In the genomic region with DNA sequence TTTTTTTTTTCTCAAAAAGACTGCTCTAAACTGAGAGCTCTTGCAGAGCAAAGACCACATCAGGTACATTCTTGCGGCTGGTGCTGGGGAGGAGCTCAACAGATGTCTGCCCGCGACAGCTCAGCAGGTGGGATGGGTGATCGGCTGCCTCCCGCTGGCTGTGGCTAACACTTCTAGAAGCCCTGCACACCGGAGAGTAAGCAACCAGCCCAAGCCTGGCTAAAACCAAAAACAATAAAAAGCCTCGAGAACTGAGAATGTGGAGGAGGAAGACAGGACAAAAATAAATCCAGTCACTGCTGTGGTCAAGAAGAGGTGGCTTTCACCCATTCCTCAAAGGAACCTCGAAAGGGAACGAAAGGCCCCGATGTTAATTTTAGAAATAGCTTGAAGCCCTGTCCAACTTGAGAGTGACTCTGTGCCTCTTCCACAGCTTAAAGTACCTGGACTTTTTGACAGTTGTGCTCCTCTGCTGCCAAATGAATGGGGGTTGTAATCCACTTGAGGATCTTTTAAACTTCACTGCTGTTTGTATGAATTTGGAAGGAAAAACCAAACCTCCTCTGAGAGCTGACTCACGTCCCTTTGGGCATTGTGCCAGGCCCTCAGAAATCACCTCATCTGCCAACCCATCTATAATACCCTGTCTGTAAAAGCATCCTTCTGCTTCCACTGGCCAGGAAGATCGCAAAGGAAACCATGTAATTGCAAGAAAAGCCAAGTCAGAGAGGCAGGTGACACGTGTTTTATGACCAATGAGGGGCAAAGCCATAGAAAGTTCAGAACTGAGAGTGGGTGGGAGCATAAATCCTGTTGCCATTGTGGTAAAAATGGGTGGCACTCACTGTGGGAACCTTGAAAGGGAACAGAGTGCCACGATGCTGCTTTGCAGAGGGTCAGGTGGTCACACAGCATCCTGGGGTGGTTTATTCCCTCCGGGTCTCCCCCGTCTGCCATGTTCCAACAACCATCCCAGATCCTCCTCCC, we compare ENCODE assay signal across 1 cellular context.
TF ChIP-seq lines count a peak whose summit lies in the region.

No MANE protein-coding gene starts in this region.

TF ChIP-seq in HepG2, 621 proteins besides CTCF, POLR2A, EP300 and RAD21:
- TF ChIP-seq MTF2 (CRISPR knock-in tag; IDR thresholded peaks at IDR 0.05; ENCODE audit: borderline replicate concordance) (no peak), ZNF124 (CRISPR knock-in tag; IDR thresholded peaks at IDR 0.05) (no peak), EHMT2 (IDR thresholded peaks at IDR 0.05; ENCODE audit: borderline replicate concordance, low read depth, low read length) (no peak), ZNF563 (CRISPR knock-in tag; IDR thresholded peaks at IDR 0.05) (no peak), KAT2B (IDR thresholded peaks at IDR 0.05; ENCODE audit: borderline replicate concordance, low read depth, low read length) (no peak), ZNF777 (CRISPR knock-in tag; IDR thresholded peaks at IDR 0.05) (no peak), REL (CRISPR knock-in tag; conservative IDR thresholded peaks at IDR 0.05) (no peak), ARID2 (CRISPR knock-in tag; IDR thresholded peaks at IDR 0.05; ENCODE audit: borderline replicate concordance) (no peak), KLF13 (CRISPR knock-in tag; IDR thresholded peaks at IDR 0.05) (no peak), ZNF552 (CRISPR knock-in tag; IDR thresholded peaks at IDR 0.05; ENCODE audit: borderline replicate concordance) (no peak), ZBTB21 (CRISPR knock-in tag; IDR thresholded peaks at IDR 0.05) (no peak)
- TF ChIP-seq, protein P1, sequence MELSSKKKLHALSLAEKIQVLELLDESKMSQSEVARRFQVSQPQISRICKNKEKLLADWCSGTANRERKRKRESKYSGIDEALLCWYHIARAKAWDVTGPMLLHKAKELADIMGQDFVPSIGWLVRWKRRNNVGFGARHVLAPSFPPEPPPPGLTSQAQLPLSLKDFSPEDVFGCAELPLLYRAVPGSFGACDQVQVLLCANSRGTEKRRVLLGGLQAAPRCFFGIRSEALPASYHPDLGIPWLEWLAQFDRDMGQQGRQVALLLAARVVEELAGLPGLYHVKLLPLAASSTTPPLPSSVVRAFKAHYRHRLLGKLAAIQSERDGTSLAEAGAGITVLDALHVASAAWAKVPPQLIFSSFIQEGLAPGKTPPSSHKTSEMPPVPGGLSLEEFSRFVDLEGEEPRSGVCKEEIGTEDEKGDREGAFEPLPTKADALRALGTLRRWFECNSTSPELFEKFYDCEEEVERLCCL (CRISPR knock-in tag; IDR thresholded peaks at IDR 0.05; ENCODE audit: borderline replicate concordance) = no peak
- TF ChIP-seq, protein P2, sequence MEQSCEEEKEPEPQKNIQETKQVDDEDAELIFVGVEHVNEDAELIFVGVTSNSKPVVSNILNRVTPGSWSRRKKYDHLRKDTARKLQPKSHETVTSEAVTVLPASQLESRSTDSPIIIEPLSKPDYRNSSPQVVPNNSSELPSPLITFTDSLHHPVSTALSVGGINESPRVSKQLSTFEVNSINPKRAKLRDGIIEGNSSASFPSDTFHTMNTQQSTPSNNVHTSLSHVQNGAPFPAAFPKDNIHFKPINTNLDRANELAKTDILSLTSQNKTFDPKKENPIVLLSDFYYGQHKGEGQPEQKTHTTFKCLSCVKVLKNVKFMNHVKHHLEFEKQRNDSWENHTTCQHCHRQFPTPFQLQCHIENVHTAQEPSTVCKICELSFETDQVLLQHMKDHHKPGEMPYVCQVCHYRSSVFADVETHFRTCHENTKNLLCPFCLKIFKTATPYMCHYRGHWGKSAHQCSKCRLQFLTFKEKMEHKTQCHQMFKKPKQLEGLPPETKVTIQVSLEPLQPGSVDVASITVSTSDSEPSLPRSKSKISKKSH (CRISPR knock-in tag; IDR thresholded peaks at IDR 0.05; ENCODE audit: borderline replicate concordance) = no peak
